17 cellular contexts compared by ENCODE assay signal in genomic region chr14:100317389-100317788, GRCh38. TPM values are rescaled to one million over a fixed set of nuclear protein-coding genes. Genes with fewer than 3 reads are reported as not detected.
DNase-seq lines count a peak whose midpoint lies in the region; TF ChIP-seq lines count a peak whose summit lies in the region.
"Had no signal": no experiment of that assay in that cellular context is flagged by ENCODE, and none has a peak within 500 bp of the region (broad histone marks: within the 10 kb centered on the region; RNA-seq: fewer than 3 reads in every experiment).

No MANE protein-coding gene starts in this region.

- intact Hi-C loops in CD14-positive monocyte (cut with micrococcal nuclease), result loop anchor here in 1 of 2 donors (5.0 kb wide), 1 partner anchor 35 kb away; no protein-coding TSS in a partner anchor

- H3K9me3 Mint-ChIP-seq in CD14-positive monocyte, result peaks cover 0 to 2% (median 0%) of the 10 kb centered on the region in 7 donors

- DNase-seq in CD14-positive monocyte (ENCODE audit: low spot score) (no peak), coronary artery (ENCODE audit: low spot score) (no peak), osteoblast (ENCODE audit: insufficient read length, low spot score, missing footprints) (no peak), GM20000 (ENCODE audit: low spot score) (no peak), Kasumi-1 (lab: John Stamatoyannopoulos, UW) (no peak), SIG-M5 treated with dmso at 0.1 percent for 504 hours (lab: John Stamatoyannopoulos, UW; ENCODE audit: unreplicated experiment) (no peak), NCI-H2029 (lab: John Stamatoyannopoulos, UW) (no peak)
- DNase-seq: KG1, NCI-H1105, NCI-H748 treated with DMSO at 0.1 percent for 48 hours had no signal

- peaks cover 5% of the 10 kb centered on the region for H3K27me3 ChIP-seq in osteoblast (ENCODE audit: insufficient read depth, low read length)
- H3K27me3 ChIP-seq: adrenal gland, cardiac muscle cell, hepatocyte, thyroid gland had no signal

- no peaks in the 10 kb centered on the region for H4K20me1 ChIP-seq in osteoblast (ENCODE audit: insufficient read depth, low read length)

- H3K4me1 ChIP-seq in HEK293 (ENCODE audit: control insufficient read depth, insufficient read depth, low read length) (no peaks in the 10 kb centered on the region), osteoblast (ENCODE audit: insufficient read depth, low read length) (no peaks in the 10 kb centered on the region)

- peaks cover 16% of the 10 kb centered on the region for H3K4me1 Mint-ChIP-seq in CD14-positive monocyte

- H3K27me3 Mint-ChIP-seq in CD14-positive monocyte (ENCODE audit: low read depth in 3 of 3), result peaks cover 0 to 12% (median 5%) of the 10 kb centered on the region in 3 donors

- POLR2A ChIA-PET in HEK293 (lab: Yijun Ruan, JAX), result no interaction called here

- H3K36me3 Mint-ChIP-seq in CD14-positive monocyte, result no peaks in the 10 kb centered on the region

- H3K36me3 ChIP-seq in HEK293 (ENCODE audit: control insufficient read depth in 2 of 2, insufficient read depth in 1 of 2, low read length in 2 of 2), result no peaks in the 10 kb centered on the region
- no peaks in the 10 kb centered on the region for H3K36me3 ChIP-seq in osteoblast (ENCODE audit: insufficient read depth, low read length)
- H3K36me3 ChIP-seq: adrenal gland, cardiac muscle cell, thyroid gland had no signal

- H3K27ac ChIP-seq in HEK293 (ENCODE audit: extremely low read depth, low read depth, low read length), result no peak overlapping the region
- no peak overlapping the region for H3K27ac ChIP-seq in coronary artery
- H3K27ac ChIP-seq in osteoblast (ENCODE audit: low read depth, low read length), result no peak overlapping the region
- H3K27ac ChIP-seq: hepatocyte, SK-N-MC had no signal

- H3K4me3 ChIP-seq in HEK293 (ENCODE audit: low read depth, low read length), result no peak overlapping the region
- H3K4me3 ChIP-seq in coronary artery, result peak overlapping the region; percentile 64
- H3K4me3 ChIP-seq in osteoblast (ENCODE audit: insufficient read depth, low read length), result no peak overlapping the region
- H3K4me3 ChIP-seq: cardiac muscle cell, hepatocyte, SK-N-MC had no signal

- H3K4me3 Mint-ChIP-seq in CD14-positive monocyte, result peak overlapping the region in 1 of 2 donors; percentile 79

- H2AFZ ChIP-seq in osteoblast (ENCODE audit: low read length), result no peak overlapping the region

- H3K4me2 ChIP-seq in osteoblast (ENCODE audit: insufficient read depth, low read length), result peak overlapping the region; percentile 80

- H3K79me2 ChIP-seq in osteoblast (ENCODE audit: insufficient read depth, low read length), result no peaks in the 10 kb centered on the region
- H3K79me2 ChIP-seq: hepatocyte had no signal

- H3K27ac Mint-ChIP-seq in CD14-positive monocyte, result peak overlapping the region in 6 of 7 donors; percentile 78 to 97 (median 90)

- CTCF ChIA-PET in HEK293 (lab: Yijun Ruan, JAX), result interaction anchor here (0.7 kb wide), 1 partner anchor 71 kb away, joined by 6 read pairs; no protein-coding TSS in a partner anchor

- no peaks in the 10 kb centered on the region for H3K9me3 ChIP-seq in HEK293 (ENCODE audit: control insufficient read depth, insufficient read depth, low read depth, low read length)
- H3K9me3 ChIP-seq in osteoblast (ENCODE audit: low read depth, low read length), result no peaks in the 10 kb centered on the region
- H3K9me3 ChIP-seq: adrenal gland, thyroid gland had no signal

- TF ChIP-seq CTCF in CD14-positive monocyte (IDR thresholded peaks at IDR 0.05) (no peak), HEK293 (tag by site-specific recombination; IDR thresholded peaks at IDR 0.05) (no peak), coronary artery (IDR thresholded peaks at IDR 0.05) (no peak), osteoblast (IDR thresholded peaks at IDR 0.05; ENCODE audit: extremely low read depth, low read depth, low read length) (no peak), GM20000 (IDR thresholded peaks at IDR 0.05; ENCODE audit: extremely low read depth, missing control alignments) (no peak)

TF ChIP-seq in HEK293, 187 proteins besides CTCF, POLR2A, EP300 and RAD21:
- TF ChIP-seq ZNF133 (tag by site-specific recombination; IDR thresholded peaks at IDR 0.05), result no peak
- peak; percentile 70 for TF ChIP-seq EGR2 (tag by site-specific recombination; IDR thresholded peaks at IDR 0.05; ENCODE audit: low read depth)
- no peak for TF ChIP-seq ZNF548 (tag by site-specific recombination; IDR thresholded peaks at IDR 0.05)
- TF ChIP-seq ZNF473 (tag by site-specific recombination; IDR thresholded peaks at IDR 0.05), result no peak
- TF ChIP-seq ZFHX2 (tag by site-specific recombination; conservative IDR thresholded peaks at IDR 0.05), result peak; percentile 85
- TF ChIP-seq ZNF530 (tag by site-specific recombination; IDR thresholded peaks at IDR 0.05; ENCODE audit: low read depth), result no peak
- TF ChIP-seq ZNF223 (tag by site-specific recombination; IDR thresholded peaks at IDR 0.05), result no peak

RNA-seq across cellular contexts. Expression of gene SLC25A47, which starts 5.8 kb away (rescaled TPM):
- polyA plus RNA-seq in CD14-positive monocyte, result not detected
- total RNA-seq in osteoblast, result not detected in 2 replicates
- total RNA-seq: cardiac muscle cell, kidney epithelial cell, thyroid gland had no signal

RNA-seq across cellular contexts. Expression of gene SLC25A29, which starts 11.1 kb away (rescaled TPM):
- polyA plus RNA-seq in CD14-positive monocyte, result 10 to 100 TPM; 16.9 to 33.3 TPM
- 11.8 and 19.9 TPM in 2 replicates for total RNA-seq in osteoblast

RNA-seq across cellular contexts. Expression of gene WDR25, which starts 58.9 kb away (rescaled TPM):
- 10 to 100 TPM; 10.2 to 12.8 TPM for polyA plus RNA-seq in CD14-positive monocyte
- total RNA-seq in osteoblast, result 18.0 and 22.1 TPM in 2 replicates
